10 cellular contexts compared by ENCODE assay signal in genomic region chr17:48997827-48998556, GRCh38. TPM values are rescaled to one million over a fixed set of nuclear protein-coding genes. Genes with fewer than 3 reads are reported as not detected.
DNase-seq lines count a peak whose midpoint lies in the region; ATAC-seq, FAIRE-seq and TF ChIP-seq lines count a peak whose summit lies in the region.
"Had no signal": no experiment of that assay in that cellular context is flagged by ENCODE, and none has a peak within 500 bp of the region (broad histone marks: within the 10 kb centered on the region; RNA-seq: fewer than 3 reads in every experiment).

No MANE protein-coding gene starts in this region.

- H3K27ac Mint-ChIP-seq in activated T-cell treated with anti-CD3 and anti-CD28 coated beads, Interleukin-2, amount 50 U/mL, for 72 hours, result no peak overlapping the region

- TF ChIP-seq CTCF in A673 (conservative IDR thresholded peaks at IDR 0.05; ENCODE audit: low read depth, low read length) (no peak), kidney epithelial cell (IDR thresholded peaks at IDR 0.05; ENCODE audit: insufficient read depth, low read length, poor library complexity, severe bottlenecking) (no peak)

- peak overlapping the region; percentile 100 for H3K27ac ChIP-seq in A673 (ENCODE audit: low read depth, low read length, poor library complexity, severe bottlenecking)
- no peak overlapping the region for H3K27ac ChIP-seq in substantia nigra (ENCODE audit: low read depth, low read length, poor library complexity, severe bottlenecking)

- H3K9me3 ChIP-seq in A673 (ENCODE audit: low read depth, low read length, poor library complexity, severe bottlenecking), result no peaks in the 10 kb centered on the region

- H3K36me3 ChIP-seq in A673 (ENCODE audit: insufficient read depth, low read length, poor library complexity, severe bottlenecking) (peaks cover 47% of the 10 kb centered on the region), kidney epithelial cell (ENCODE audit: control insufficient read depth, insufficient read depth, low read length) (no peaks in the 10 kb centered on the region)

- FAIRE-seq in H54 (lab: Jason Lieb, UNC), result no peak

- H3K4me1 Mint-ChIP-seq in activated T-cell treated with anti-CD3 and anti-CD28 coated beads, Interleukin-2, amount 50 U/mL, for 72 hours (ENCODE audit: low read depth), result peaks cover 33% of the 10 kb centered on the region

- H3K4me1 ChIP-seq in A673 (ENCODE audit: insufficient read depth, low read length, poor library complexity, severe bottlenecking), result peaks cover 13% of the 10 kb centered on the region

- peak in 1 of 2 donors; percentile 34 for ATAC-seq in activated T-cell treated with anti-CD3 and anti-CD28 coated beads, Interleukin-2, amount 50 U/mL, for 72 hours (replicated peaks in 1 of 2)
- no peak for ATAC-seq in HG02642 (IDR thresholded peaks at IDR 0.05; ENCODE audit: poor library complexity, unreplicated experiment)
- ATAC-seq: PC-3 had no signal

- peak; percentile 32; the same call in 1 of the 2 replicates for TF ChIP-seq POLR2A in H54 (IDR thresholded peaks at IDR 0.05; ENCODE audit: low read depth, low read length)

- H3K36me3 Mint-ChIP-seq in activated T-cell treated with anti-CD3 and anti-CD28 coated beads, Interleukin-2, amount 50 U/mL, for 72 hours (ENCODE audit: insufficient read depth in 2 of 2), result peaks cover 1 to 2% of the 10 kb centered on the region in 2 donors

- intact Hi-C loops in A673 (cut with micrococcal nuclease; ENCODE audit: unreplicated experiment), result loop anchor here (5.0 kb wide), 1 partner anchor 34 kb away; no protein-coding TSS in a partner anchor

- CTCF ChIA-PET in A673 (lab: Charles Lee), result interaction anchor here (0.6 kb wide), 1 partner anchor 17 kb away, joined by 8 read pairs; no protein-coding TSS in a partner anchor

- H3K27me3 ChIP-seq in A673 (replicated peaks; ENCODE audit: insufficient read depth, low read depth, low read length, poor library complexity) (no peaks in the 10 kb centered on the region), kidney epithelial cell (ENCODE audit: control insufficient read depth, insufficient read depth, low read length) (peaks cover 44% of the 10 kb centered on the region)

- POLR2A ChIA-PET in A673 (lab: Charles Lee; ENCODE audit: low non-redundant PET), result interaction anchor here (0.5 to 0.7 kb wide), 3 partner anchors 13 to 53 kb away, joined by 3 to 21 read pairs (median 16); partner anchors contain the start of gene SNF8

- peak overlapping the region; percentile 85 to 87 for H3K4me3 Mint-ChIP-seq in activated T-cell treated with anti-CD3 and anti-CD28 coated beads, Interleukin-2, amount 50 U/mL, for 72 hours

- no TSS peak for BruUV-seq in A673 (replicated peaks; lab: Mats Ljungman, UMichigan)

- no peaks in the 10 kb centered on the region for H3K9me3 Mint-ChIP-seq in activated T-cell treated with anti-CD3 and anti-CD28 coated beads, Interleukin-2, amount 50 U/mL, for 72 hours

- H3K27me3 Mint-ChIP-seq in activated T-cell treated with anti-CD3 and anti-CD28 coated beads, Interleukin-2, amount 50 U/mL, for 72 hours (ENCODE audit: low read depth), result peaks cover 95% of the 10 kb centered on the region

- H3K4me3 ChIP-seq in A673 (ENCODE audit: low read depth, low read length, poor library complexity, severe bottlenecking), result peak overlapping the region; percentile 97
- peak overlapping the region; percentile 51 for H3K4me3 ChIP-seq in kidney epithelial cell (ENCODE audit: low read depth, low read length)

- peak; percentile 66 for DNase-seq in A673 (ENCODE audit: low spot score)
- no peak for DNase-seq in H54 (ENCODE audit: insufficient read length, low spot score)
- DNase-seq in activated T-cell treated with anti-CD3 and anti-CD28 coated beads, Interleukin-2, amount 50 U/mL, for 72 hours, result peak in 1 of 2 donors; percentile 3
- DNase-seq in kidney epithelial cell (ENCODE audit: low read depth), result no peak
- DNase-seq in foreskin melanocyte, result no peak
- no peak for DNase-seq in substantia nigra (lab: John Stamatoyannopoulos, UW)
- DNase-seq in iPS-NIHi11 (ENCODE audit: low spot score), result no peak
- DNase-seq: PC-3 had no signal

RNA-seq across cellular contexts. Expression of gene IGF2BP1, which starts 0.8 kb away (rescaled TPM):
- 495 and 517 TPM in 2 replicates for total RNA-seq in A673 (2021)
- total RNA-seq in activated T-cell treated with anti-CD3 and anti-CD28 coated beads, Interleukin-2, amount 50 U/mL, for 72 hours, result under 1 TPM; 0.32 to 0.50 TPM
- total RNA-seq in kidney epithelial cell, result 10.2 and 10.4 TPM in 2 replicates

RNA-seq across cellular contexts. Expression of gene GIP, which starts 29.6 kb away (rescaled TPM):
- total RNA-seq in A673 (2021) (0.88 and 1.1 TPM in 2 replicates), kidney epithelial cell (not detected in 2 replicates)
- not detected for total RNA-seq in activated T-cell treated with anti-CD3 and anti-CD28 coated beads, Interleukin-2, amount 50 U/mL, for 72 hours
- total RNA-seq: PC-3, subcutaneous adipose tissue had no signal

RNA-seq across cellular contexts. Expression of gene SNF8, which starts 53.4 kb away (rescaled TPM):
- total RNA-seq in A673 (2021) (177 and 188 TPM in 2 replicates), kidney epithelial cell (114 and 142 TPM in 2 replicates)
- 10 to 100 TPM; 54.7 to 54.8 TPM for total RNA-seq in activated T-cell treated with anti-CD3 and anti-CD28 coated beads, Interleukin-2, amount 50 U/mL, for 72 hours

Comparison
In these comparisons a context has a peak if more than half of its experiments do, and no peak if none do; other contexts are left out.
1. RNA of gene IGF2BP1, which starts 0.8 kb away (total RNA-seq): 495 to 517 TPM in A673; 10.2 to 10.4 TPM in kidney epithelial cell and 0.32 to 0.50 TPM in activated T-cell treated with anti-CD3 and anti-CD28 coated beads, Interleukin-2, amount 50 U/mL, for 72 hours; every median in the first group is over 10 times any median in the second.